1 cellular context compared by ENCODE assay signal in the genomic region with DNA sequence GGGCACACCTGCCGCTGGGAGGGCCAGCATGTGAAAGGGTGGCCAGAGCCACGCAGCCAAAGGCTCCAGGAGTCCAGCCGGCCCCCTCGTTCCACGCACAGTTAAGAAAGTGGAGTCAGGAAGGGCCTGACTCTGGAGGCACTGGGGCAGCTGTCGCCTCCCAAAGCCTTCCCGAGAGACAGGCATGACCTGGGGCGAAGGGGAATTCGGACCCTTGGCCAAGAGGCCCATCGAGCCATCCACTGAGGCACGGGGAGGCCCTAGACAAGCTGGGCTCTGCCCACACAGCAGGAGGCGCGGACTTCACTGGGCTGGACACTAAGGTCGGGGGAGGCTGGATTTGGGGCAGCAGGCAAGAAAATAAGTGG.
TF ChIP-seq lines count a peak whose summit lies in the region.

No MANE protein-coding gene starts in this region.

TF ChIP-seq in IMR-90, 13 proteins besides CTCF, POLR2A, EP300 and RAD21:
- no peak for TF ChIP-seq RCOR1 (IDR thresholded peaks at IDR 0.05; ENCODE audit: insufficient replicate concordance, low read length)
- TF ChIP-seq, protein P1, sequence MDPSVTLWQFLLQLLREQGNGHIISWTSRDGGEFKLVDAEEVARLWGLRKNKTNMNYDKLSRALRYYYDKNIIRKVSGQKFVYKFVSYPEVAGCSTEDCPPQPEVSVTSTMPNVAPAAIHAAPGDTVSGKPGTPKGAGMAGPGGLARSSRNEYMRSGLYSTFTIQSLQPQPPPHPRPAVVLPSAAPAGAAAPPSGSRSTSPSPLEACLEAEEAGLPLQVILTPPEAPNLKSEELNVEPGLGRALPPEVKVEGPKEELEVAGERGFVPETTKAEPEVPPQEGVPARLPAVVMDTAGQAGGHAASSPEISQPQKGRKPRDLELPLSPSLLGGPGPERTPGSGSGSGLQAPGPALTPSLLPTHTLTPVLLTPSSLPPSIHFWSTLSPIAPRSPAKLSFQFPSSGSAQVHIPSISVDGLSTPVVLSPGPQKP (IDR thresholded peaks at IDR 0.05; ENCODE audit: borderline replicate concordance, low read depth, low read length), result no peak
- no peak for TF ChIP-seq FOS (IDR thresholded peaks at IDR 0.05; ENCODE audit: low read depth, low read length)
- TF ChIP-seq MAZ (IDR thresholded peaks at IDR 0.05; ENCODE audit: borderline replicate concordance, low read depth, low read length), result no peak
- no peak for TF ChIP-seq CHD1 (IDR thresholded peaks at IDR 0.05; ENCODE audit: low read depth, low read length)
- no peak for TF ChIP-seq MAFK (IDR thresholded peaks at IDR 0.05; ENCODE audit: low read depth, low read length)
- TF ChIP-seq SMC3 (IDR thresholded peaks at IDR 0.05; ENCODE audit: low read depth, low read length), result no peak
- TF ChIP-seq BHLHE40 (IDR thresholded peaks at IDR 0.05; ENCODE audit: low read depth, low read length), result no peak
- TF ChIP-seq MXI1 (IDR thresholded peaks at IDR 0.05; ENCODE audit: borderline replicate concordance, low read depth, low read length), result no peak
- no peak for TF ChIP-seq RFX5 (IDR thresholded peaks at IDR 0.05; ENCODE audit: low read depth, low read length)
- TF ChIP-seq, protein P2, sequence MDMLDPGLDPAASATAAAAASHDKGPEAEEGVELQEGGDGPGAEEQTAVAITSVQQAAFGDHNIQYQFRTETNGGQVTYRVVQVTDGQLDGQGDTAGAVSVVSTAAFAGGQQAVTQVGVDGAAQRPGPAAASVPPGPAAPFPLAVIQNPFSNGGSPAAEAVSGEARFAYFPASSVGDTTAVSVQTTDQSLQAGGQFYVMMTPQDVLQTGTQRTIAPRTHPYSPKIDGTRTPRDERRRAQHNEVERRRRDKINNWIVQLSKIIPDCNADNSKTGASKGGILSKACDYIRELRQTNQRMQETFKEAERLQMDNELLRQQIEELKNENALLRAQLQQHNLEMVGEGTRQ (IDR thresholded peaks at IDR 0.05; ENCODE audit: low read depth, low read length), result no peak
- TF ChIP-seq NFE2L2 (IDR thresholded peaks at IDR 0.05; ENCODE audit: low read depth, low read length), result no peak
- TF ChIP-seq CEBPB (IDR thresholded peaks at IDR 0.05; ENCODE audit: low read depth, low read length), result no peak
TF ChIP-seq in IMR-90: peak in this region for 0.
